ENCODE assay signal across 9 cellular contexts in genomic region chr19:5686326-5686646, GRCh38. TPM values are rescaled to one million over a fixed set of nuclear protein-coding genes. Genes with fewer than 3 reads are reported as not detected.
DNase-seq lines count a peak whose midpoint lies in the region; ATAC-seq and TF ChIP-seq lines count a peak whose summit lies in the region.
"Had no signal": no experiment of that assay in that cellular context is flagged by ENCODE, and none has a peak within 500 bp of the region (broad histone marks: within the 10 kb centered on the region; RNA-seq: fewer than 3 reads in every experiment).

No MANE protein-coding gene starts in this region.

- H3K4me1 Mint-ChIP-seq in T-helper 17 cell (peaks cover 30% of the 10 kb centered on the region), glutamatergic neuron (ENCODE audit: low read depth, unreplicated experiment) (peaks cover 6% of the 10 kb centered on the region)

- H3K27ac Mint-ChIP-seq in T-helper 17 cell: peak overlapping the region; percentile 11
- H3K27ac Mint-ChIP-seq in glutamatergic neuron (ENCODE audit: unreplicated experiment): no peak overlapping the region

- H3K4me3 Mint-ChIP-seq in T-helper 17 cell (peak overlapping the region; percentile 84), glutamatergic neuron (ENCODE audit: unreplicated experiment) (peak overlapping the region; percentile 78)

- no peaks in the 10 kb centered on the region for H3K9me3 ChIP-seq in T-helper 17 cell (ENCODE audit: control insufficient read depth, low read length, poor library complexity, severe bottlenecking)
- no peaks in the 10 kb centered on the region for H3K9me3 ChIP-seq in skeletal muscle tissue (ENCODE audit: control insufficient read depth in 3 of 3, low read length in 3 of 3)

- H3K27me3 ChIP-seq in skeletal muscle tissue (ENCODE audit: control insufficient read depth in 3 of 3, insufficient read depth in 3 of 3, low read length in 3 of 3): no peaks in the 10 kb centered on the region

- no peaks in the 10 kb centered on the region for H3K36me3 ChIP-seq in skeletal muscle tissue (ENCODE audit: control insufficient read depth in 3 of 3, insufficient read depth in 3 of 3, low read length in 3 of 3)

- H3K27ac ChIP-seq in skeletal muscle tissue (ENCODE audit: low read depth, low read length): peak overlapping the region; percentile 74

- no peaks in the 10 kb centered on the region for H3K36me3 Mint-ChIP-seq in T-helper 17 cell (ENCODE audit: low read depth)
- peaks cover 4% of the 10 kb centered on the region for H3K36me3 Mint-ChIP-seq in glutamatergic neuron (ENCODE audit: unreplicated experiment)

- H3K9me3 Mint-ChIP-seq in glutamatergic neuron (ENCODE audit: unreplicated experiment): peaks cover 23% of the 10 kb centered on the region

- H3K9ac ChIP-seq in skeletal muscle tissue (ENCODE audit: low read depth in 1 of 3, low read length in 3 of 3): peak overlapping the region in 2 of 3 donors; percentile 50 to 62

- peaks cover 15 to 34% (median 19%) of the 10 kb centered on the region in 3 donors for H3K4me1 ChIP-seq in skeletal muscle tissue (ENCODE audit: control insufficient read depth in 3 of 3, insufficient read depth in 3 of 3, low read length in 3 of 3)

- peak overlapping the region; percentile 40 to 75 (median 73) for H3K4me3 ChIP-seq in skeletal muscle tissue (ENCODE audit: low read length in 3 of 3)

- H3K27me3 Mint-ChIP-seq in T-helper 17 cell (no peaks in the 10 kb centered on the region), glutamatergic neuron (ENCODE audit: unreplicated experiment) (peaks cover 24% of the 10 kb centered on the region)

- TF ChIP-seq CTCF in glutamatergic neuron (IDR thresholded peaks at IDR 0.05; ENCODE audit: partially characterized antibody, unreplicated experiment): no peak

- peak; percentile 1 for ATAC-seq in GM21360 (IDR thresholded peaks at IDR 0.05; ENCODE audit: unreplicated experiment)
- ATAC-seq in T-helper 17 cell: no peak
- ATAC-seq in GM19023 (IDR thresholded peaks at IDR 0.05; ENCODE audit: unreplicated experiment): no peak

- DNase-seq in T-helper 17 cell (no peak), glutamatergic neuron (no peak), DMS153 (lab: John Stamatoyannopoulos, UW) (no peak), NCI-H1436 (lab: John Stamatoyannopoulos, UW) (no peak)
- no peak for DNase-seq in stimulated activated CD4-positive, alpha-beta T cell treated with anti-CD3 and anti-CD28 coated beads, Interleukin-4, amount 100 ng/mL, for 1 hour

RNA-seq across cellular contexts. Expression of gene RPL36, which starts 3.8 kb away (rescaled TPM):
- total RNA-seq in T-helper 17 cell (1,000 to 10,000 TPM in 1 of 2 donors, 100 to 1,000 TPM in 1; 811 to 1,376 TPM), glutamatergic neuron (ENCODE audit: unreplicated experiment) (514 TPM), skeletal muscle tissue (634 TPM)

RNA-seq across cellular contexts. Expression of gene HSD11B1L, which starts 5.5 kb away (rescaled TPM):
- total RNA-seq in T-helper 17 cell (1 to 10 TPM; 1.4 to 3.1 TPM), glutamatergic neuron (ENCODE audit: unreplicated experiment) (64.4 TPM), skeletal muscle tissue (4.7 TPM)

RNA-seq across cellular contexts. Expression of gene MICOS13, which starts 6.0 kb away (rescaled TPM):
- total RNA-seq in T-helper 17 cell (10 to 100 TPM; 26.9 to 27.9 TPM), glutamatergic neuron (ENCODE audit: unreplicated experiment) (22.8 TPM), skeletal muscle tissue (43.3 TPM)

RNA-seq across cellular contexts. Expression of gene LONP1, which starts 33.7 kb away (rescaled TPM):
- 10 to 100 TPM; 61.0 to 65.2 TPM for total RNA-seq in T-helper 17 cell
- 98.5 TPM for total RNA-seq in glutamatergic neuron (ENCODE audit: unreplicated experiment)
- total RNA-seq in skeletal muscle tissue: 37.1 TPM

RNA-seq across cellular contexts. Expression of gene CATSPERD, which starts 34.2 kb away (rescaled TPM):
- total RNA-seq in T-helper 17 cell (not detected), glutamatergic neuron (ENCODE audit: unreplicated experiment) (not detected), skeletal muscle tissue (not detected)
- total RNA-seq: renal cortical epithelial cell had no signal

Comparison
In these comparisons a context has a peak if more than half of its experiments do, and no peak if none do; other contexts are left out.
1. RNA of gene HSD11B1L, which starts 5.5 kb away (total RNA-seq): 64.4 TPM in glutamatergic neuron (single experiment); 4.7 TPM in skeletal muscle tissue (single experiment) and 1.4 to 3.1 TPM in T-helper 17 cell; every median in the first group is over 10 times any median in the second.